Comparison of ENCODE assay signal across 19 cellular contexts in genomic region chr20:37244572-37244957, GRCh38. TPM values are rescaled to one million over a fixed set of nuclear protein-coding genes. Genes with fewer than 3 reads are reported as not detected.
DNase-seq lines count a peak whose midpoint lies in the region; ATAC-seq and TF ChIP-seq lines count a peak whose summit lies in the region.
"Had no signal": no experiment of that assay in that cellular context is flagged by ENCODE, and none has a peak within 500 bp of the region (broad histone marks: within the 10 kb centered on the region; RNA-seq: fewer than 3 reads in every experiment).

No MANE protein-coding gene starts in this region.

- H3K4me1 Mint-ChIP-seq in endodermal cell = peaks cover 16% of the 10 kb centered on the region
- H3K4me1 Mint-ChIP-seq: CD4-positive, alpha-beta memory T cell; IgD-negative memory B cell had no signal

- H3K27me3 Mint-ChIP-seq in endodermal cell (ENCODE audit: insufficient read depth) = no peaks in the 10 kb centered on the region
- H3K27me3 Mint-ChIP-seq: CD4-positive, alpha-beta memory T cell; IgD-negative memory B cell had no signal

- peaks cover 47% of the 10 kb centered on the region for H3K36me3 Mint-ChIP-seq in endodermal cell (ENCODE audit: low read depth)

- peak overlapping the region; percentile 61 to 69 for H3K27ac ChIP-seq in right atrium auricular region
- H3K27ac ChIP-seq in endodermal cell (ENCODE audit: low read depth, low read length) = peak overlapping the region; percentile 93

- H3K36me3 ChIP-seq in right atrium auricular region = peaks cover 30% of the 10 kb centered on the region
- peaks cover 51% of the 10 kb centered on the region for H3K36me3 ChIP-seq in endodermal cell (ENCODE audit: control insufficient read depth, insufficient read depth, low read length)

- H3K4me1 ChIP-seq in right atrium auricular region = peaks cover 0 to 19% of the 10 kb centered on the region in 2 donors
- peaks cover 3% of the 10 kb centered on the region for H3K4me1 ChIP-seq in endodermal cell (ENCODE audit: control insufficient read depth, insufficient read depth, low read length)

- DNase-seq in right atrium auricular region (ENCODE audit: low spot score) = no peak
- DNase-seq in Right ventricle myocardium inferior (ENCODE audit: missing footprints) = no peak
- peak; percentile 19 for DNase-seq in NCI-H748 treated with DMSO at 0.1 percent for 48 hours (lab: John Stamatoyannopoulos, UW)
- DNase-seq in endodermal cell = no peak
- no peak for DNase-seq in GM19238 (ENCODE audit: insufficient read length, low spot score)
- DNase-seq: CD4-positive, alpha-beta memory T cell; DND-41; GDM1; NCI-H2171 treated with DMSO at 0.1 percent for 48 hours; NCI-H524; NK-92 treated with Interleukin-12 subunit alpha and Interleukin-12 subunit beta, amount 100 ng/mL, for 24 hours; SK-N-SH had no signal

- H3K9me3 ChIP-seq in right atrium auricular region = no peaks in the 10 kb centered on the region
- no peaks in the 10 kb centered on the region for H3K9me3 ChIP-seq in endodermal cell (ENCODE audit: control insufficient read depth, low read length)
- H3K9me3 ChIP-seq: BE2C, SK-N-SH had no signal

- WGBS in endodermal cell (ENCODE audit: insufficient coverage in 1 of 2, insufficient read length in 1 of 2), 2 experiments = 61 to 76% methylated on average over 3 to 5 of the region's 5 CpGs

- H3K27me3 ChIP-seq in right atrium auricular region = no peaks in the 10 kb centered on the region
- H3K27me3 ChIP-seq in endodermal cell (ENCODE audit: control insufficient read depth, insufficient read depth, low read length, poor library complexity, severe bottlenecking) = no peaks in the 10 kb centered on the region
- H3K27me3 ChIP-seq: BE2C had no signal

- H3K9ac ChIP-seq in endodermal cell (ENCODE audit: extremely low read depth, low read length, poor library complexity, severe bottlenecking) = no peak overlapping the region
- H3K9ac ChIP-seq: SK-N-SH had no signal

- H3K9me3 Mint-ChIP-seq in endodermal cell = no peaks in the 10 kb centered on the region
- H3K9me3 Mint-ChIP-seq: CD4-positive, alpha-beta memory T cell; IgD-negative memory B cell had no signal

- ATAC-seq in Right ventricle myocardium inferior = no peak
- no peak for ATAC-seq in activated CD4-positive, CD25-positive, alpha-beta regulatory T cell treated with anti-CD3 and anti-CD28 coated beads, Interleukin-2, amount 50 U/mL, for 24 hours
- no peak for ATAC-seq in GM21390 (IDR thresholded peaks at IDR 0.05; ENCODE audit: unreplicated experiment)

- no peak for TF ChIP-seq CTCF in right atrium auricular region (IDR thresholded peaks at IDR 0.05)
- TF ChIP-seq CTCF in endodermal cell (conservative IDR thresholded peaks at IDR 0.05) = no peak

- no peak overlapping the region for H3K4me3 ChIP-seq in right atrium auricular region
- H3K4me3 ChIP-seq in endodermal cell (ENCODE audit: low read length) = no peak overlapping the region

- no peak overlapping the region for H3K4me3 Mint-ChIP-seq in endodermal cell
- H3K4me3 Mint-ChIP-seq: CD4-positive, alpha-beta memory T cell had no signal

- H3K27ac Mint-ChIP-seq in endodermal cell = peak overlapping the region; percentile 83
- H3K27ac Mint-ChIP-seq: IgD-negative memory B cell had no signal

- intact Hi-C loops in Right ventricle myocardium inferior (cut with DNase I) = no loop called here

RNA-seq across cellular contexts. Expression of gene GHRH, which starts 17.0 kb away (rescaled TPM):
- 1 to 10 TPM; 1.5 to 3.6 TPM for total RNA-seq in right atrium auricular region
- not detected for total RNA-seq in Right ventricle myocardium inferior
- total RNA-seq in endodermal cell = not detected
- 0.78 TPM for polyA plus RNA-seq in endodermal cell (2013, experiment 1 of 2)
- polyA plus RNA-seq in endodermal cell (2013, experiment 2 of 2) = not detected
- total RNA-seq: CD4-positive, alpha-beta memory T cell; LHCN-M2; T-helper 1 cell treated with Interleukin-12 subunit alpha and Interleukin-12 subunit beta and Interleukin-4 antibody, amounts not matched to agents 30 ng/mL and 1 ng/mL, for 36 hours had no signal
- polyA plus RNA-seq: AG04450; CD4-positive, alpha-beta memory T cell; IgD-negative memory B cell; SK-N-SH had no signal

RNA-seq across cellular contexts. Expression of gene MANBAL, which starts 44.9 kb away (rescaled TPM):
- total RNA-seq in right atrium auricular region = 10 to 100 TPM; 13.1 to 17.8 TPM
- 20.7 TPM for total RNA-seq in Right ventricle myocardium inferior
- total RNA-seq in endodermal cell = 10 to 100 TPM; 44.4 to 49.9 TPM
- polyA plus RNA-seq in endodermal cell (2013, experiment 1 of 2) = 60.3 TPM
- polyA plus RNA-seq in endodermal cell (2013, experiment 2 of 2) = 61.4 TPM
